Comparison of ENCODE assay signal across 19 cellular contexts in the genomic region with DNA sequence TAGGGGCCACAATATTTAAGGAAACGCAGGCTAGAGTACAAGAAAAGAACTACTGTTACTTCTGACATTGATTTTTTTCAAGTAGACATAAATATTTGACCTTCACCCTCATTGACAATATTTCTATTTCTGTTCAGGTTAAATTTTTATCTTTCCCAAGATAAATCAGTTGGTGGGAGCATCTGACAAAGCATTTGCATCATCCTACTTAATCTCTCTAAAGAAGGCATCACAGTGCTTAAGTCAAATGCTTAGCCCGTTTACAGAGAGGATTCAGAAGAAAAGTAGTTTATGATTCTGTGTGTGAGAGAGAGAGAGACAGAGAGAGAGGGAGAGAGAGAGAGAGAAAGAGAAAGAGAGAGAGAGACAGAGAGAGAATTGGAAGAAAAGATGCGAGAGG.
DNase-seq lines count a peak whose midpoint lies in the region; ATAC-seq and TF ChIP-seq lines count a peak whose summit lies in the region.
"Had no signal": no experiment of that assay in that cellular context is flagged by ENCODE, and none has a peak within 500 bp of the region (broad histone marks: within the 10 kb centered on the region; RNA-seq: fewer than 3 reads in every experiment).

No MANE protein-coding gene starts in this region.

- H3K9ac ChIP-seq in mammary epithelial cell (ENCODE audit: insufficient read depth, low read length), result no peak overlapping the region
- peak overlapping the region; percentile 80 for H3K9ac ChIP-seq in PC-3 (ENCODE audit: low read length)
- H3K9ac ChIP-seq in endodermal cell (ENCODE audit: extremely low read depth, low read length, poor library complexity, severe bottlenecking), result no peak overlapping the region
- no peak overlapping the region for H3K9ac ChIP-seq in GM23248
- H3K9ac ChIP-seq: KMS-11 had no signal

- peak overlapping the region; percentile 98 for H3K27ac Mint-ChIP-seq in MCF 10A (ENCODE audit: low read depth, unreplicated experiment)
- peak overlapping the region; percentile 85 for H3K27ac Mint-ChIP-seq in endodermal cell
- H3K27ac Mint-ChIP-seq: activated CD4-positive, alpha-beta memory T cell treated with anti-CD3 and anti-CD28 coated beads for 36 hours; memory B cell had no signal

- H3K4me3 ChIP-seq in mammary epithelial cell (replicated peaks in 1 of 3; ENCODE audit: insufficient read depth in 1 of 3, low read depth in 2 of 3, low read length in 3 of 3), result no peak overlapping the region
- peak overlapping the region; percentile 7; the same call in 1 of the 2 replicates for H3K4me3 ChIP-seq in PC-3 (ENCODE audit: low read length)
- no peak overlapping the region for H3K4me3 ChIP-seq in endodermal cell (ENCODE audit: low read length)
- H3K4me3 ChIP-seq in right lobe of liver, result no peak overlapping the region
- no peak overlapping the region for H3K4me3 ChIP-seq in GM23248
- H3K4me3 ChIP-seq: right atrium auricular region, tibial nerve had no signal

- H3K4me3 Mint-ChIP-seq in MCF 10A (ENCODE audit: unreplicated experiment) (peak overlapping the region; percentile 63), endodermal cell (no peak overlapping the region)
- H3K4me3 Mint-ChIP-seq: activated CD4-positive, alpha-beta memory T cell treated with anti-CD3 and anti-CD28 coated beads for 36 hours; memory B cell; stimulated activated naive CD8-positive, alpha-beta T cell treated with anti-CD3 and anti-CD28 coated beads, Interleukin-15, amount 100 ng/mL, for 72 hours had no signal

- dilution Hi-C loops in mammary epithelial cell (cut with HindIII; ENCODE audit: low sequenced_read_pairs), result no loop called here

- no peaks in the 10 kb centered on the region for H3K27me3 ChIP-seq in mammary epithelial cell (ENCODE audit: insufficient read depth, low read length)
- no peaks in the 10 kb centered on the region for H3K27me3 ChIP-seq in PC-3 (ENCODE audit: low read length)
- H3K27me3 ChIP-seq in endodermal cell (ENCODE audit: control insufficient read depth, insufficient read depth, low read length, poor library complexity, severe bottlenecking), result no peaks in the 10 kb centered on the region
- no peaks in the 10 kb centered on the region for H3K27me3 ChIP-seq in right lobe of liver
- no peaks in the 10 kb centered on the region for H3K27me3 ChIP-seq in GM23248 (replicated peaks; ENCODE audit: insufficient read depth)
- H3K27me3 ChIP-seq: right atrium auricular region, tibial nerve had no signal

- no peaks in the 10 kb centered on the region for H3K9me3 Mint-ChIP-seq in MCF 10A (ENCODE audit: unreplicated experiment)
- no peaks in the 10 kb centered on the region for H3K9me3 Mint-ChIP-seq in endodermal cell

- H3K9me3 ChIP-seq in mammary epithelial cell (replicated peaks; ENCODE audit: insufficient read depth, low read length) (peaks cover 4% of the 10 kb centered on the region), PC-3 (ENCODE audit: low read length) (no peaks in the 10 kb centered on the region), endodermal cell (ENCODE audit: control insufficient read depth, low read length) (no peaks in the 10 kb centered on the region), right lobe of liver (no peaks in the 10 kb centered on the region), GM23248 (ENCODE audit: low read depth) (no peaks in the 10 kb centered on the region)
- H3K9me3 ChIP-seq: right atrium auricular region, tibial nerve had no signal

- ATAC-seq in PC-3 (peak; percentile 10; the same call in 1 of the 2 replicates), right lobe of liver (no peak), HG02870 (IDR thresholded peaks at IDR 0.05; ENCODE audit: unreplicated experiment) (no peak)
- ATAC-seq: stimulated activated naive CD8-positive, alpha-beta T cell treated with anti-CD3 and anti-CD28 coated beads, Interleukin-15, amount 100 ng/mL, for 72 hours had no signal

- H3K4me1 ChIP-seq in mammary epithelial cell (ENCODE audit: insufficient read depth, low read length) (no peaks in the 10 kb centered on the region), PC-3 (ENCODE audit: insufficient read depth, low read length) (peaks cover 61% of the 10 kb centered on the region), endodermal cell (ENCODE audit: control insufficient read depth, insufficient read depth, low read length) (peaks cover 5% of the 10 kb centered on the region), right lobe of liver (no peaks in the 10 kb centered on the region), GM23248 (ENCODE audit: insufficient read depth) (no peaks in the 10 kb centered on the region)
- H3K4me1 ChIP-seq: right atrium auricular region had no signal

- DNase-seq in MCF 10A (ENCODE audit: unreplicated experiment), result peak; percentile 16
- no peak for DNase-seq in mammary epithelial cell
- no peak for DNase-seq in PC-3
- DNase-seq in endodermal cell, result no peak
- no peak for DNase-seq in right lobe of liver
- no peak for DNase-seq in GM23248
- no peak for DNase-seq in RWPE1 (ENCODE audit: low spot score)
- DNase-seq: activated CD4-positive, alpha-beta memory T cell treated with anti-CD3 and anti-CD28 coated beads for 36 hours; activated effector memory CD4-positive, alpha-beta T cell treated with anti-CD3 and anti-CD28 coated beads, Interleukin-2, amount 50 U/mL, for 16 hours; Calu3; EL; H7; stimulated activated CD4-positive, alpha-beta T cell treated with anti-CD3 and anti-CD28 coated beads, Interleukin-12 subunit alpha, Interleukin-12 subunit beta, amount 100 ng/mL, for 4 hours; stimulated activated naive CD8-positive, alpha-beta T cell treated with anti-CD3 and anti-CD28 coated beads, Interleukin-15, amount 100 ng/mL, for 72 hours had no signal

- 16% methylated on average over 2 of the region's 3 CpGs for WGBS in mammary epithelial cell (ENCODE audit: low coverage, missing lambda C conversion rate)
- WGBS in endodermal cell (ENCODE audit: insufficient coverage in 1 of 2, insufficient read length in 1 of 2), 2 experiments, result 61 to 67% methylated on average over 2 of the region's 3 CpGs
- WGBS in right lobe of liver (ENCODE audit: insufficient coverage, low coverage, low lambda C conversion rate, missing lambda C conversion rate), result 19% methylated on average over 2 of the region's 3 CpGs
- 4 to 11% methylated on average over 2 of the region's 3 CpGs for WGBS in GM23248 (ENCODE audit: low coverage in 1 of 2, low lambda C conversion rate in 2 of 2, missing lambda C conversion rate in 2 of 2), 2 experiments

- H3K4me1 Mint-ChIP-seq in MCF 10A (ENCODE audit: insufficient read depth, unreplicated experiment), result peaks cover 27% of the 10 kb centered on the region
- H3K4me1 Mint-ChIP-seq in endodermal cell, result peaks cover 14% of the 10 kb centered on the region
- H3K4me1 Mint-ChIP-seq: memory B cell; stimulated activated naive CD8-positive, alpha-beta T cell treated with anti-CD3 and anti-CD28 coated beads, Interleukin-15, amount 100 ng/mL, for 72 hours had no signal

- BruUV-seq in MCF 10A (replicated peaks; lab: Mats Ljungman, UMichigan) (no TSS peak), mammary epithelial cell (replicated peaks; lab: Mats Ljungman, UMichigan) (no TSS peak), PC-3 (replicated peaks; lab: Mats Ljungman, UMichigan) (no TSS peak)

- H3K9me2 ChIP-seq in PC-3 (replicated peaks; ENCODE audit: low read length) (no peaks in the 10 kb centered on the region), GM23248 (ENCODE audit: insufficient read depth) (no peaks in the 10 kb centered on the region)

- no peak overlapping the region for H2AFZ ChIP-seq in mammary epithelial cell (ENCODE audit: low read depth, low read length)
- H2AFZ ChIP-seq in PC-3 (ENCODE audit: low read length), result peak overlapping the region; percentile 61
- no peak overlapping the region for H2AFZ ChIP-seq in GM23248

- H3K36me3 ChIP-seq in mammary epithelial cell (ENCODE audit: insufficient read depth, low read length), result no peaks in the 10 kb centered on the region
- H3K36me3 ChIP-seq in PC-3 (ENCODE audit: low read depth, low read length), result no peaks in the 10 kb centered on the region; the same call in 1 of the 2 replicates
- no peaks in the 10 kb centered on the region for H3K36me3 ChIP-seq in endodermal cell (ENCODE audit: control insufficient read depth, insufficient read depth, low read length)
- H3K36me3 ChIP-seq in right lobe of liver, result no peaks in the 10 kb centered on the region
- H3K36me3 ChIP-seq in GM23248 (ENCODE audit: low read depth), result no peaks in the 10 kb centered on the region
- H3K36me3 ChIP-seq: right atrium auricular region, tibial nerve had no signal

- H3F3A ChIP-seq in PC-3 (ENCODE audit: low read length, unreplicated experiment), result peaks cover 6% of the 10 kb centered on the region
- no peaks in the 10 kb centered on the region for H3F3A ChIP-seq in GM23248 (ENCODE audit: insufficient read depth)

- no peaks in the 10 kb centered on the region for H3K79me2 ChIP-seq in mammary epithelial cell (ENCODE audit: insufficient read depth, low read length)
- no peaks in the 10 kb centered on the region for H3K79me2 ChIP-seq in PC-3 (ENCODE audit: low read length)
- H3K79me2 ChIP-seq in GM23248 (ENCODE audit: insufficient read depth), result no peaks in the 10 kb centered on the region

- H3K36me3 Mint-ChIP-seq in MCF 10A (ENCODE audit: insufficient read depth, unreplicated experiment), result no peaks in the 10 kb centered on the region
- no peaks in the 10 kb centered on the region for H3K36me3 Mint-ChIP-seq in endodermal cell (ENCODE audit: low read depth)
- H3K36me3 Mint-ChIP-seq: activated CD4-positive, alpha-beta memory T cell treated with anti-CD3 and anti-CD28 coated beads for 36 hours; memory B cell had no signal

- CTCF ChIA-PET in MCF 10A (lab: Yijun Ruan, JAX), result interaction anchor here (1.6 kb wide), 1 partner anchor 60 kb away, joined by 3 read pairs; no protein-coding TSS in a partner anchor
- CTCF ChIA-PET in mammary epithelial cell (lab: Charles Lee; ENCODE audit: low non-redundant PET), result no interaction called here
- CTCF ChIA-PET in PC-3 (lab: Charles Lee), result interaction anchor here (0.6 kb wide), 1 partner anchor 60 kb away, joined by 4 read pairs; no protein-coding TSS in a partner anchor
- CTCF ChIA-PET in RWPE1 (lab: Yijun Ruan, JAX), result no interaction called here

- H4K20me1 ChIP-seq in mammary epithelial cell (ENCODE audit: insufficient read depth, low read length) (no peaks in the 10 kb centered on the region), PC-3 (ENCODE audit: low read length) (no peaks in the 10 kb centered on the region), GM23248 (ENCODE audit: insufficient read depth) (no peaks in the 10 kb centered on the region)

- H3K27me3 Mint-ChIP-seq in MCF 10A (ENCODE audit: insufficient read depth, unreplicated experiment), result no peaks in the 10 kb centered on the region
- no peaks in the 10 kb centered on the region for H3K27me3 Mint-ChIP-seq in endodermal cell (ENCODE audit: insufficient read depth)
- H3K27me3 Mint-ChIP-seq: activated CD4-positive, alpha-beta memory T cell treated with anti-CD3 and anti-CD28 coated beads for 36 hours; memory B cell; stimulated activated naive CD8-positive, alpha-beta T cell treated with anti-CD3 and anti-CD28 coated beads, Interleukin-15, amount 100 ng/mL, for 72 hours had no signal

- TF ChIP-seq POLR2A in right lobe of liver (IDR thresholded peaks at IDR 0.05), result no peak

- in situ Hi-C loops in mammary epithelial cell (cut with MboI; ENCODE audit: low sequenced_read_pairs in 2 of 2), result no loop called here
- in situ Hi-C loops in GM23248 (cut with MboI), result no loop called here

- intact Hi-C loops in MCF 10A (cut with micrococcal nuclease), result no loop called here
- intact Hi-C loops in mammary epithelial cell (cut with micrococcal nuclease), result no loop called here
- intact Hi-C loops in PC-3 (cut with micrococcal nuclease), result loop anchor here (5.0 to 10.0 kb wide), 2 partner anchors 222 to 255 kb away; no protein-coding TSS in a partner anchor
- intact Hi-C loops in right lobe of liver (cut with DNase I), result no loop called here

- TF ChIP-seq CTCF in MCF 10A (IDR thresholded peaks at IDR 0.05; ENCODE audit: unreplicated experiment) (no peak), mammary epithelial cell (conservative IDR thresholded peaks at IDR 0.05 in 1 of 2, IDR thresholded peaks at IDR 0.05 in 1 of 2; ENCODE audit: extremely low read depth in 1 of 2, insufficient read depth in 1 of 2, low read depth in 1 of 2, low read length in 2 of 2) (no peak), PC-3 (conservative IDR thresholded peaks at IDR 0.05; ENCODE audit: low read depth, low read length) (no peak), endodermal cell (conservative IDR thresholded peaks at IDR 0.05) (no peak), right lobe of liver (IDR thresholded peaks at IDR 0.05) (no peak), RWPE1 (conservative IDR thresholded peaks at IDR 0.05; ENCODE audit: low read depth) (no peak)

- H3K27ac ChIP-seq in mammary epithelial cell (ENCODE audit: insufficient read depth, low read depth, low read length), result no peak overlapping the region
- peak overlapping the region; percentile 96 for H3K27ac ChIP-seq in PC-3 (ENCODE audit: low read length)
- H3K27ac ChIP-seq in endodermal cell (ENCODE audit: low read depth, low read length), result no peak overlapping the region
- no peak overlapping the region for H3K27ac ChIP-seq in right lobe of liver
- H3K27ac ChIP-seq in GM23248, result no peak overlapping the region
- H3K27ac ChIP-seq in RWPE1, result no peak overlapping the region
- H3K27ac ChIP-seq: KMS-11, right atrium auricular region, tibial nerve had no signal

- POLR2A ChIA-PET in MCF 10A (lab: Yijun Ruan, JAX) (no interaction called here), PC-3 (lab: Charles Lee; ENCODE audit: unreplicated experiment) (no interaction called here), RWPE1 (lab: Yijun Ruan, JAX; ENCODE audit: low non-redundant PET) (no interaction called here)

- no peak overlapping the region for H3K4me2 ChIP-seq in mammary epithelial cell (ENCODE audit: insufficient read depth, low read depth, low read length)
- peak overlapping the region; percentile 64 for H3K4me2 ChIP-seq in PC-3 (ENCODE audit: low read length)
- H3K4me2 ChIP-seq in GM23248 (ENCODE audit: unreplicated experiment), result no peak overlapping the region
- H3K4me2 ChIP-seq: KMS-11 had no signal

Comparison
In these comparisons a context has a peak if more than half of its experiments do, and no peak if none do; other contexts are left out.
1. CTCF ChIA-PET loops: an anchor here in MCF 10A (1.6 kb wide) and PC-3 (0.6 kb wide); none called in mammary epithelial cell and RWPE1.